In genomic region chr9:72856985-72857631, GRCh38 we compare ENCODE assay signal across 8 cellular contexts.
DNase-seq lines count a peak whose midpoint lies in the region; ATAC-seq, FAIRE-seq and TF ChIP-seq lines count a peak whose summit lies in the region.

No MANE protein-coding gene starts in this region.

- peak; percentile 37 for FAIRE-seq in astrocyte (lab: Jason Lieb, UNC)

- H3K9me3 ChIP-seq in astrocyte (ENCODE audit: insufficient read depth, low read depth, low read length): no peaks in the 10 kb centered on the region
- H3K9me3 ChIP-seq in stomach: no peaks in the 10 kb centered on the region

- H3K4me2 ChIP-seq in astrocyte (ENCODE audit: low read length): no peak overlapping the region

- H3K36me3 Mint-ChIP-seq in astrocyte (ENCODE audit: low read depth, unreplicated experiment): no peaks in the 10 kb centered on the region

- 32 to 36% (median 34%) methylated on average over 6 of the region's 6 CpGs for WGBS in stomach, 5 donors

- H3K27me3 ChIP-seq in ACC112 (ENCODE audit: insufficient read depth, low read length) (no peaks in the 10 kb centered on the region), astrocyte (ENCODE audit: insufficient read depth, low read length) (no peaks in the 10 kb centered on the region), stomach (no peaks in the 10 kb centered on the region)

- no peaks in the 10 kb centered on the region for H3K36me3 ChIP-seq in ACC112 (ENCODE audit: insufficient read depth, low read length)
- H3K36me3 ChIP-seq in astrocyte (ENCODE audit: insufficient read depth, low read length): no peaks in the 10 kb centered on the region
- no peaks in the 10 kb centered on the region for H3K36me3 ChIP-seq in stomach

- H3K4me1 ChIP-seq in ACC112 (ENCODE audit: control insufficient read depth, insufficient read depth, low read length, unreplicated experiment): peaks cover 13% of the 10 kb centered on the region
- no peaks in the 10 kb centered on the region for H3K4me1 ChIP-seq in astrocyte (ENCODE audit: insufficient read depth, low read length)
- H3K4me1 ChIP-seq in stomach: peaks cover 6 to 21% (median 14%) of the 10 kb centered on the region in 4 donors

- no peaks in the 10 kb centered on the region for H3K27me3 Mint-ChIP-seq in astrocyte (ENCODE audit: low read depth, unreplicated experiment)

- no peak overlapping the region for H2AFZ ChIP-seq in ACC112 (ENCODE audit: low read length, unreplicated experiment)
- H2AFZ ChIP-seq in astrocyte (ENCODE audit: low read depth, low read length): no peak overlapping the region

- H3K79me2 ChIP-seq in ACC112 (ENCODE audit: control insufficient read depth, insufficient read depth, low read length, unreplicated experiment) (no peaks in the 10 kb centered on the region), astrocyte (ENCODE audit: insufficient read depth, low read length) (no peaks in the 10 kb centered on the region)

- DNase-seq in GM12864 (ENCODE audit: low read depth): no peak
- DNase-seq in astrocyte (ENCODE audit: low read depth): peak; percentile 33
- peak; percentile 15 for DNase-seq in iPS DF 19.7 (ENCODE audit: low read depth, low spot score)
- DNase-seq in stomach: peak; percentile 29

- peaks cover 8% of the 10 kb centered on the region for H3K4me1 Mint-ChIP-seq in astrocyte (ENCODE audit: low read depth, unreplicated experiment)

- H4K20me1 ChIP-seq in astrocyte (ENCODE audit: insufficient read depth, low read length): no peaks in the 10 kb centered on the region

- H3K4me3 Mint-ChIP-seq in astrocyte (ENCODE audit: unreplicated experiment): no peak overlapping the region

- no peak overlapping the region for H3K27ac Mint-ChIP-seq in astrocyte (ENCODE audit: unreplicated experiment)

- H3K27ac ChIP-seq in ACC112 (ENCODE audit: low read depth, low read length) (0 out of 2 replicates have a peak overlapping the region, but pooled peaks have one; percentile 29), astrocyte (ENCODE audit: low read depth, low read length) (no peak overlapping the region), stomach (peak overlapping the region in 1 of 5 donors; percentile 63)

- H3K9ac ChIP-seq in astrocyte (ENCODE audit: low read length): no peak overlapping the region

- TF ChIP-seq EP300 in stomach (IDR thresholded peaks at IDR 0.05): no peak

- ATAC-seq in GM21528 (IDR thresholded peaks at IDR 0.05; ENCODE audit: low FRiP score, unreplicated experiment) (no peak), HG02885 (IDR thresholded peaks at IDR 0.05; ENCODE audit: poor library complexity, unreplicated experiment) (no peak)

- intact Hi-C loops in stomach (cut with DNase I; ENCODE audit: low total_unique reads): no loop called here

- peak; percentile 58 for TF ChIP-seq CTCF in GM12864 (IDR thresholded peaks at IDR 0.05; ENCODE audit: low read depth, low read length, missing control alignments)
- peak; percentile 76 for TF ChIP-seq CTCF in LNCAP (IDR thresholded peaks at IDR 0.05)
- TF ChIP-seq CTCF in astrocyte (IDR thresholded peaks at IDR 0.05; ENCODE audit: insufficient read depth, low read depth, low read length): peak; percentile 85
- TF ChIP-seq CTCF in stomach (IDR thresholded peaks at IDR 0.05): peak in 5 of 7 experiments; percentile 45 to 58 (median 50)

- TF ChIP-seq POLR2A in stomach (IDR thresholded peaks at IDR 0.05): no peak

- no peaks in the 10 kb centered on the region for H3K9me3 Mint-ChIP-seq in astrocyte (ENCODE audit: unreplicated experiment)

- H3K4me3 ChIP-seq in ACC112 (ENCODE audit: low read depth, low read length) (no peak overlapping the region), GM12864 (ENCODE audit: low read depth, low read length) (no peak overlapping the region), astrocyte (ENCODE audit: insufficient read depth, low read depth, low read length) (no peak overlapping the region), stomach (no peak overlapping the region)
